16 cellular contexts compared by ENCODE assay signal in the genomic region with DNA sequence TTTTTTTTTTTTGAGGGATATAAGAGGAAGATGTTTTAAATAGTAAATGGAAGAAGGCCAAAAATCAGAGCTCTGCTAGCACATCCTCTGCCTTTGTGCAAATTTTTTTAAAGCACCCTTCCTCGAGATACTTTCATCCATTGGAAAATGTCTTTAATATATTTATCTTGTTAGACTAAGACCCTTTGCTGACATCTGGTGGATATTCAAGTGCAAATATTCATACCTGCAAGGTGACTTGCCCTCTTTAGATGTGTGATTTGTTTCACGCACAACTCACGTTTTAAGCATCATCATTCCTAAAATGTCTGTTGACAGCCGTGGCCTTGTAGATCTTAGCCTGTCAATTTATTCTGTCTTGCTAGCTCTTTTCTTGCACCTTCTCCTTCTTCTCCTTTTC.
A peak's percentile ranks its signal among the peaks of the same experiment; 100 is the strongest.
DNase-seq lines count a peak whose midpoint lies in the region; ATAC-seq and TF ChIP-seq lines count a peak whose summit lies in the region.
"Had no signal": no experiment of that assay in that cellular context is flagged by ENCODE, and none has a peak within 500 bp of the region (broad histone marks: within the 10 kb centered on the region; RNA-seq: fewer than 3 reads in every experiment).

No MANE protein-coding gene starts in this region.

- H3K4me3 ChIP-seq in fibroblast of the aortic adventitia (ENCODE audit: low read depth, low read length) (no peak overlapping the region), gastroesophageal sphincter (no peak overlapping the region)
- H3K4me3 ChIP-seq in naive thymus-derived CD4-positive, alpha-beta T cell (ENCODE audit: low read length) = no peak overlapping the region

- no peaks in the 10 kb centered on the region for H3K4me1 Mint-ChIP-seq in naive thymus-derived CD4-positive, alpha-beta T cell

- no peak for ATAC-seq in naive thymus-derived CD4-positive, alpha-beta T cell
- ATAC-seq in gastroesophageal sphincter = no peak

- H3K9me3 ChIP-seq in naive thymus-derived CD4-positive, alpha-beta T cell (ENCODE audit: control insufficient read depth in 2 of 3, low read length in 3 of 3) = no peaks in the 10 kb centered on the region
- no peaks in the 10 kb centered on the region for H3K9me3 ChIP-seq in gastroesophageal sphincter

- no peak overlapping the region for H3K27ac ChIP-seq in 22Rv1
- H3K27ac ChIP-seq in RWPE1 = no peak overlapping the region
- H3K27ac ChIP-seq in naive thymus-derived CD4-positive, alpha-beta T cell (ENCODE audit: low read depth, low read length) = no peak overlapping the region
- H3K27ac ChIP-seq in gastroesophageal sphincter = no peak overlapping the region

- TF ChIP-seq EP300 in Ishikawa (IDR thresholded peaks at IDR 0.05; ENCODE audit: borderline replicate concordance) (no peak), gastroesophageal sphincter (IDR thresholded peaks at IDR 0.05) (no peak)

- WGBS in gastroesophageal sphincter (ENCODE audit: low coverage in 1 of 2), 2 donors = 18 to 62% methylated on average over 2 to 4 of the region's 4 CpGs

- TF ChIP-seq RAD21 in Ishikawa (IDR thresholded peaks at IDR 0.05; ENCODE audit: low read depth) = peak; percentile 10; the same call in 1 of the 2 replicates

- no peak for DNase-seq in RWPE1 (ENCODE audit: low spot score)
- peak; percentile 2 for DNase-seq in fibroblast of the aortic adventitia (ENCODE audit: low read depth)
- DNase-seq in NCI-H2081 treated with DMSO at 0.1 percent for 48 hours (lab: John Stamatoyannopoulos, UW) = no peak
- DNase-seq in naive thymus-derived CD4-positive, alpha-beta T cell = no peak
- DNase-seq in activated T-cell treated with anti-CD3 and anti-CD28 coated beads, Interleukin-2, amount 50 U/mL, for 1 hour = no peak
- DNase-seq: activated CD4-positive, CD25-positive, alpha-beta regulatory T cell treated with anti-CD3 and anti-CD28 coated beads, Interleukin-2, amount 50 U/mL, for 72 hours; activated naive CD4-positive, alpha-beta T cell treated with anti-CD3 and anti-CD28 coated beads for 36 hours; AML-193; foreskin melanocyte; MV-4-11; nucleus accumbens; trophoblast cell had no signal

- intact Hi-C loops in naive thymus-derived CD4-positive, alpha-beta T cell (cut with micrococcal nuclease) = no loop called here

- H3K36me3 ChIP-seq in naive thymus-derived CD4-positive, alpha-beta T cell (ENCODE audit: control insufficient read depth in 2 of 3, insufficient read depth in 3 of 3, low read length in 3 of 3) = no peaks in the 10 kb centered on the region
- no peaks in the 10 kb centered on the region for H3K36me3 ChIP-seq in gastroesophageal sphincter

- no peaks in the 10 kb centered on the region for H3K36me3 Mint-ChIP-seq in naive thymus-derived CD4-positive, alpha-beta T cell

- no peak overlapping the region for H3K4me3 Mint-ChIP-seq in naive thymus-derived CD4-positive, alpha-beta T cell
- H3K4me3 Mint-ChIP-seq: activated naive CD4-positive, alpha-beta T cell treated with anti-CD3 and anti-CD28 coated beads for 36 hours; T-helper 1 cell treated with Interleukin-12 subunit alpha and Interleukin-12 subunit beta and Interleukin-4 antibody, amounts not matched to agents 30 μg/mL and 1 μg/mL, for 36 hours had no signal

- no peaks in the 10 kb centered on the region for H3K27me3 ChIP-seq in naive thymus-derived CD4-positive, alpha-beta T cell (ENCODE audit: control insufficient read depth in 2 of 2, insufficient read depth in 2 of 2, low read length in 2 of 2)
- H3K27me3 ChIP-seq in gastroesophageal sphincter = peaks cover 19% of the 10 kb centered on the region

- peaks cover 4 to 45% (median 35%) of the 10 kb centered on the region in 5 donors for H3K27me3 Mint-ChIP-seq in naive thymus-derived CD4-positive, alpha-beta T cell

- CTCF ChIA-PET in RWPE1 (lab: Yijun Ruan, JAX) = interaction anchor here (0.6 to 0.7 kb wide), 2 partner anchors 787 to 961 kb away, joined by 3 read pairs; no protein-coding TSS in a partner anchor
- CTCF ChIA-PET in naive thymus-derived CD4-positive, alpha-beta T cell (lab: Charles Lee) = no interaction called here

- H3K4me1 ChIP-seq in naive thymus-derived CD4-positive, alpha-beta T cell (ENCODE audit: control insufficient read depth in 2 of 2, insufficient read depth in 2 of 2, low read length in 2 of 2) = no peaks in the 10 kb centered on the region
- no peaks in the 10 kb centered on the region for H3K4me1 ChIP-seq in gastroesophageal sphincter

- POLR2A ChIA-PET in RWPE1 (lab: Yijun Ruan, JAX; ENCODE audit: low non-redundant PET) = no interaction called here
- POLR2A ChIA-PET in naive thymus-derived CD4-positive, alpha-beta T cell (lab: Charles Lee) = no interaction called here

- peaks cover 0 to 4% (median 0%) of the 10 kb centered on the region in 11 donors for H3K9me3 Mint-ChIP-seq in naive thymus-derived CD4-positive, alpha-beta T cell
- H3K9me3 Mint-ChIP-seq: activated naive CD4-positive, alpha-beta T cell treated with anti-CD3 and anti-CD28 coated beads for 36 hours; T-helper 1 cell treated with Interleukin-12 subunit alpha and Interleukin-12 subunit beta and Interleukin-4 antibody, amounts not matched to agents 30 μg/mL and 1 μg/mL, for 36 hours had no signal

- TF ChIP-seq CTCF in 22Rv1 (IDR thresholded peaks at IDR 0.05) = peak; percentile 13; the same call in 1 of the 2 replicates
- TF ChIP-seq CTCF in RWPE1 (conservative IDR thresholded peaks at IDR 0.05; ENCODE audit: low read depth) = 0 out of 2 replicates have a peak, but pooled peaks have one; percentile 6
- TF ChIP-seq CTCF in fibroblast of the aortic adventitia (IDR thresholded peaks at IDR 0.05; ENCODE audit: insufficient read depth, low read length) = no peak
- no peak for TF ChIP-seq CTCF in gastroesophageal sphincter (IDR thresholded peaks at IDR 0.05)

- no peak for TF ChIP-seq POLR2A in gastroesophageal sphincter (IDR thresholded peaks at IDR 0.05)

- no peak overlapping the region for H3K27ac Mint-ChIP-seq in naive thymus-derived CD4-positive, alpha-beta T cell
- H3K27ac Mint-ChIP-seq: activated naive CD4-positive, alpha-beta T cell treated with anti-CD3 and anti-CD28 coated beads for 36 hours; T-helper 1 cell treated with Interleukin-12 subunit alpha and Interleukin-12 subunit beta and Interleukin-4 antibody, amounts not matched to agents 30 μg/mL and 1 μg/mL, for 36 hours had no signal

TF ChIP-seq in Ishikawa, 13 proteins besides CTCF, POLR2A, EP300 and RAD21:
- no peak for TF ChIP-seq TAF1 (IDR thresholded peaks at IDR 0.05; ENCODE audit: low read depth)
- TF ChIP-seq, protein P1, sequence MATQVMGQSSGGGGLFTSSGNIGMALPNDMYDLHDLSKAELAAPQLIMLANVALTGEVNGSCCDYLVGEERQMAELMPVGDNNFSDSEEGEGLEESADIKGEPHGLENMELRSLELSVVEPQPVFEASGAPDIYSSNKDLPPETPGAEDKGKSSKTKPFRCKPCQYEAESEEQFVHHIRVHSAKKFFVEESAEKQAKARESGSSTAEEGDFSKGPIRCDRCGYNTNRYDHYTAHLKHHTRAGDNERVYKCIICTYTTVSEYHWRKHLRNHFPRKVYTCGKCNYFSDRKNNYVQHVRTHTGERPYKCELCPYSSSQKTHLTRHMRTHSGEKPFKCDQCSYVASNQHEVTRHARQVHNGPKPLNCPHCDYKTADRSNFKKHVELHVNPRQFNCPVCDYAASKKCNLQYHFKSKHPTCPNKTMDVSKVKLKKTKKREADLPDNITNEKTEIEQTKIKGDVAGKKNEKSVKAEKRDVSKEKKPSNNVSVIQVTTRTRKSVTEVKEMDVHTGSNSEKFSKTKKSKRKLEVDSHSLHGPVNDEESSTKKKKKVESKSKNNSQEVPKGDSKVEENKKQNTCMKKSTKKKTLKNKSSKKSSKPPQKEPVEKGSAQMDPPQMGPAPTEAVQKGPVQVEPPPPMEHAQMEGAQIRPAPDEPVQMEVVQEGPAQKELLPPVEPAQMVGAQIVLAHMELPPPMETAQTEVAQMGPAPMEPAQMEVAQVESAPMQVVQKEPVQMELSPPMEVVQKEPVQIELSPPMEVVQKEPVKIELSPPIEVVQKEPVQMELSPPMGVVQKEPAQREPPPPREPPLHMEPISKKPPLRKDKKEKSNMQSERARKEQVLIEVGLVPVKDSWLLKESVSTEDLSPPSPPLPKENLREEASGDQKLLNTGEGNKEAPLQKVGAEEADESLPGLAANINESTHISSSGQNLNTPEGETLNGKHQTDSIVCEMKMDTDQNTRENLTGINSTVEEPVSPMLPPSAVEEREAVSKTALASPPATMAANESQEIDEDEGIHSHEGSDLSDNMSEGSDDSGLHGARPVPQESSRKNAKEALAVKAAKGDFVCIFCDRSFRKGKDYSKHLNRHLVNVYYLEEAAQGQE (IDR thresholded peaks at IDR 0.05; ENCODE audit: low read depth) = no peak
- TF ChIP-seq, protein P2, sequence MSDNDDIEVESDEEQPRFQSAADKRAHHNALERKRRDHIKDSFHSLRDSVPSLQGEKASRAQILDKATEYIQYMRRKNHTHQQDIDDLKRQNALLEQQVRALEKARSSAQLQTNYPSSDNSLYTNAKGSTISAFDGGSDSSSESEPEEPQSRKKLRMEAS (IDR thresholded peaks at IDR 0.05) = no peak
- TF ChIP-seq, protein P3, sequence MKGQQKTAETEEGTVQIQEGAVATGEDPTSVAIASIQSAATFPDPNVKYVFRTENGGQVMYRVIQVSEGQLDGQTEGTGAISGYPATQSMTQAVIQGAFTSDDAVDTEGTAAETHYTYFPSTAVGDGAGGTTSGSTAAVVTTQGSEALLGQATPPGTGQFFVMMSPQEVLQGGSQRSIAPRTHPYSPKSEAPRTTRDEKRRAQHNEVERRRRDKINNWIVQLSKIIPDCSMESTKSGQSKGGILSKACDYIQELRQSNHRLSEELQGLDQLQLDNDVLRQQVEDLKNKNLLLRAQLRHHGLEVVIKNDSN (IDR thresholded peaks at IDR 0.05) = no peak
TF ChIP-seq in Ishikawa: peak in this region for 0.

Comparison
In these comparisons a context has a peak if more than half of its experiments do, and no peak if none do; other contexts are left out.
1. CTCF ChIP-seq: peak in 22Rv1 (single experiment) and RWPE1 (single experiment); none in fibroblast of the aortic adventitia (single experiment) and gastroesophageal sphincter (0 of 4).